In genomic region chr11:121328213-121328966, GRCh38 we compare ENCODE assay signal across 15 cellular contexts. TPM values are rescaled to one million over a fixed set of nuclear protein-coding genes. Genes with fewer than 3 reads are reported as not detected.
DNase-seq lines count a peak whose midpoint lies in the region; ATAC-seq, FAIRE-seq and TF ChIP-seq lines count a peak whose summit lies in the region.
"Had no signal": no experiment of that assay in that cellular context is flagged by ENCODE, and none has a peak within 500 bp of the region (broad histone marks: within the 10 kb centered on the region; RNA-seq: fewer than 3 reads in every experiment).

No MANE protein-coding gene starts in this region.

- DNase-seq in SK-N-DZ (ENCODE audit: low spot score) (peak; percentile 15), small intestine (peak; percentile 12), NCI-H1092 treated with DMSO at 0.1 percent for 48 hours (lab: John Stamatoyannopoulos, UW) (no peak), thyroid gland (no peak), ovary (no peak), HFFc6 (no peak)
- DNase-seq in activated T-cell treated with anti-CD3 and anti-CD28 coated beads, Interleukin-2, amount 50 U/mL, for 48 hours = peak; percentile 43 to 51
- DNase-seq: Caco-2, left cardiac atrium, NCI-H345, SHP77, testis had no signal

- no peaks in the 10 kb centered on the region for H3K36me3 Mint-ChIP-seq in HFFc6 (ENCODE audit: low read depth)
- H3K36me3 Mint-ChIP-seq: IgD-negative memory B cell had no signal

- no peak overlapping the region for H3K27ac ChIP-seq in small intestine (ENCODE audit: low read depth in 1 of 2, low read length in 1 of 2)
- no peak overlapping the region for H3K27ac ChIP-seq in thyroid gland
- H3K27ac ChIP-seq in ovary = no peak overlapping the region
- H3K27ac ChIP-seq: testis had no signal

- H3K9me3 Mint-ChIP-seq in HFFc6 = no peaks in the 10 kb centered on the region
- H3K9me3 Mint-ChIP-seq: IgD-negative memory B cell had no signal

- H3K27me3 Mint-ChIP-seq in HFFc6 (ENCODE audit: insufficient read depth) = peaks cover 10% of the 10 kb centered on the region

- TF ChIP-seq POLR2A in thyroid gland (IDR thresholded peaks at IDR 0.05) (no peak), ovary (IDR thresholded peaks at IDR 0.05) (no peak)

- intact Hi-C loops in thyroid gland (cut with DNase I) = no loop called here
- intact Hi-C loops in ovary (cut with DNase I) = loop anchor here in 2 of 4 donors (10.0 kb wide), 2 partner anchors 116 to 206 kb away; no protein-coding TSS in a partner anchor

- H3K4me3 Mint-ChIP-seq in HFFc6 = no peak overlapping the region
- H3K4me3 Mint-ChIP-seq: IgD-negative memory B cell had no signal

- WGBS in small intestine, 3 donors = 72 to 77% (median 74%) methylated on average over 15 of the region's 15 CpGs
- 81 to 86% methylated on average over 15 of the region's 15 CpGs for WGBS in thyroid gland, 2 donors
- 88 to 89% (median 88%) methylated on average over 15 of the region's 15 CpGs for WGBS in ovary, 3 donors

- peak; percentile 50 for ATAC-seq in GM19463 (IDR thresholded peaks at IDR 0.05; ENCODE audit: unreplicated experiment)
- ATAC-seq: left cardiac atrium had no signal

- TF ChIP-seq CTCF in thyroid gland (IDR thresholded peaks at IDR 0.05) (no peak), ovary (IDR thresholded peaks at IDR 0.05) (no peak), HFFc6 (IDR thresholded peaks at IDR 0.05) (no peak)

- no peak overlapping the region for H3K27ac Mint-ChIP-seq in HFFc6
- H3K27ac Mint-ChIP-seq: IgD-negative memory B cell had no signal

- H3K4me3 ChIP-seq in small intestine (ENCODE audit: low read depth in 1 of 2, low read length in 2 of 2) = no peak overlapping the region
- H3K4me3 ChIP-seq in thyroid gland (replicated peaks in 1 of 3) = no peak overlapping the region
- H3K4me3 ChIP-seq in ovary = no peak overlapping the region
- H3K4me3 ChIP-seq: testis had no signal

- H3K36me3 ChIP-seq in small intestine (ENCODE audit: control insufficient read depth in 2 of 2, insufficient read depth in 2 of 2, low read length in 2 of 2) (no peaks in the 10 kb centered on the region), thyroid gland (no peaks in the 10 kb centered on the region), ovary (no peaks in the 10 kb centered on the region)

- H3K9me3 ChIP-seq in small intestine (ENCODE audit: control insufficient read depth, low read depth) = no peaks in the 10 kb centered on the region
- no peaks in the 10 kb centered on the region for H3K9me3 ChIP-seq in thyroid gland
- no peaks in the 10 kb centered on the region for H3K9me3 ChIP-seq in ovary
- H3K9me3 ChIP-seq: Caco-2, testis had no signal

- no peak for FAIRE-seq in small intestine (lab: Jason Lieb, UNC)
- FAIRE-seq: frontal cortex had no signal

- TF ChIP-seq EP300 in ovary (IDR thresholded peaks at IDR 0.05) = no peak

- no peaks in the 10 kb centered on the region for H3K27me3 ChIP-seq in small intestine (ENCODE audit: control insufficient read depth in 2 of 2, insufficient read depth in 2 of 2, low read length in 2 of 2)
- no peaks in the 10 kb centered on the region for H3K27me3 ChIP-seq in thyroid gland
- no peaks in the 10 kb centered on the region for H3K27me3 ChIP-seq in ovary
- H3K27me3 ChIP-seq: testis had no signal

- no peaks in the 10 kb centered on the region for H3K4me1 ChIP-seq in small intestine (ENCODE audit: control insufficient read depth in 2 of 2, insufficient read depth in 1 of 2, low read depth in 1 of 2, low read length in 1 of 2)
- H3K4me1 ChIP-seq in thyroid gland = no peaks in the 10 kb centered on the region
- H3K4me1 ChIP-seq in ovary (ENCODE audit: insufficient read depth) = no peaks in the 10 kb centered on the region

- H3K4me1 Mint-ChIP-seq in HFFc6 (ENCODE audit: low read depth) = no peaks in the 10 kb centered on the region
- H3K4me1 Mint-ChIP-seq: IgD-negative memory B cell had no signal

RNA-seq across cellular contexts. Expression of gene SC5D, which starts 35.8 kb away (rescaled TPM):
- 17.2 and 21.5 TPM in 2 replicates for polyA plus RNA-seq in SK-N-DZ (2014; cell fraction: cytosol; rRNA removed)
- polyA plus RNA-seq in SK-N-DZ (2014; cell fraction: nucleus; rRNA removed) = 10.2 and 14.9 TPM in 2 replicates
- polyA plus RNA-seq in small intestine = 10 to 100 TPM; 17.8 to 29.0 (median 23.7) TPM
- total RNA-seq in thyroid gland = 10 to 100 TPM; 37.2 to 68.9 (median 40.0) TPM
- total RNA-seq in ovary = 10 to 100 TPM; 19.9 to 59.7 (median 24.7) TPM
- 10 to 100 TPM; 14.0 to 47.6 TPM for polyA plus RNA-seq in ovary
- total RNA-seq in HFFc6 (2021; fragmentation: NEBNext Ultra II Directional; extraction: Animal tissue kit (Norgen Biotek cat#: 25700)) = 10 to 100 TPM; 17.8 to 24.9 (median 22.8) TPM

Comparison
In these comparisons a context has a peak if more than half of its experiments do, and no peak if none do; other contexts are left out.
1. DNase-seq: peak in SK-N-DZ (single experiment), activated T-cell treated with anti-CD3 and anti-CD28 coated beads, Interleukin-2, amount 50 U/mL, for 48 hours (2 of 2) and small intestine (single experiment); none in NCI-H1092 treated with DMSO at 0.1 percent for 48 hours (single experiment), thyroid gland (0 of 2), ovary (0 of 5) and HFFc6 (single experiment).